In genomic region chr11:123213307-123213708, GRCh38 we compare ENCODE assay signal across 21 cellular contexts. TPM values are rescaled to one million over a fixed set of nuclear protein-coding genes. Genes with fewer than 3 reads are reported as not detected.
A peak's percentile ranks its signal among the peaks of the same experiment; 100 is the strongest.
DNase-seq lines count a peak whose midpoint lies in the region; ATAC-seq, FAIRE-seq and TF ChIP-seq lines count a peak whose summit lies in the region.
"Had no signal": no experiment of that assay in that cellular context is flagged by ENCODE, and none has a peak within 500 bp of the region (broad histone marks: within the 10 kb centered on the region; RNA-seq: fewer than 3 reads in every experiment).

No MANE protein-coding gene starts in this region.

- no peak overlapping the region for H3K18ac ChIP-seq in mesendoderm (ENCODE audit: low read length)

- no peaks in the 10 kb centered on the region for H3K79me1 ChIP-seq in mesendoderm (ENCODE audit: low read length)

- TF ChIP-seq POLR2A in body of pancreas (IDR thresholded peaks at IDR 0.05) = no peak

- no peaks in the 10 kb centered on the region for H3K9me3 ChIP-seq in body of pancreas
- no peaks in the 10 kb centered on the region for H3K9me3 ChIP-seq in small intestine (ENCODE audit: control insufficient read depth, low read depth)
- H3K9me3 ChIP-seq: BLaER1, HAP-1, MG63 had no signal

- H2BK120ac ChIP-seq in mesendoderm (ENCODE audit: low read depth, low read length) = no peak overlapping the region

- WGBS in body of pancreas, 2 donors = 28 to 36% methylated on average over 7 of the region's 7 CpGs
- WGBS in mesendoderm (ENCODE audit: extremely low coverage, insufficient coverage, low lambda C conversion rate) = no CpG with 5 or more reads among the region's 7 CpGs
- 17 to 52% (median 25%) methylated on average over 7 of the region's 7 CpGs for WGBS in small intestine, 3 donors

- intact Hi-C loops in body of pancreas (cut with DNase I) = no loop called here

- no peak overlapping the region for H3K56ac ChIP-seq in mesendoderm (ENCODE audit: low read length)

- no peak overlapping the region for H3K4ac ChIP-seq in mesendoderm (ENCODE audit: low read depth, low read length)

- H2BK15ac ChIP-seq in mesendoderm (replicated peaks; ENCODE audit: low read depth) = no peak overlapping the region

- no peak overlapping the region for H3K23ac ChIP-seq in mesendoderm (ENCODE audit: low read length)

- H3K4me2 ChIP-seq in mesendoderm (ENCODE audit: low read length) = no peak overlapping the region
- H3K4me2 ChIP-seq: BLaER1 had no signal

- no peak overlapping the region for H2BK5ac ChIP-seq in mesendoderm (ENCODE audit: low read length)

- peaks cover 0 to 8% of the 10 kb centered on the region in 2 donors for H3K27me3 ChIP-seq in body of pancreas
- no peaks in the 10 kb centered on the region for H3K27me3 ChIP-seq in mesendoderm (ENCODE audit: insufficient read depth, low read length, poor library complexity)
- H3K27me3 ChIP-seq in small intestine (ENCODE audit: control insufficient read depth in 2 of 2, insufficient read depth in 2 of 2, low read length in 2 of 2) = peaks cover 0 to 2% of the 10 kb centered on the region in 2 donors
- H3K27me3 ChIP-seq: BLaER1, MG63 had no signal

- no peaks in the 10 kb centered on the region for H3K79me2 ChIP-seq in mesendoderm (ENCODE audit: control insufficient read depth, insufficient read depth, low read length)

- DNase-seq in NCI-H2227 treated with DMSO at 0.1 percent for 48 hours (lab: John Stamatoyannopoulos, UW) (peak; percentile 8), NCI-H2227 (lab: John Stamatoyannopoulos, UW; ENCODE audit: unreplicated experiment) (no peak), body of pancreas (no peak), mesendoderm (no peak), small intestine (peak; percentile 93), NCI-H146 (lab: John Stamatoyannopoulos, UW) (no peak), SW 1271 (lab: John Stamatoyannopoulos, UW) (no peak)
- DNase-seq in stimulated activated CD4-positive, alpha-beta T cell treated with anti-CD3 and anti-CD28 coated beads, Interleukin-2, amount 100 ng/mL, for 48 hours = no peak
- DNase-seq: CD8-positive, alpha-beta T cell; DMS79; MG63; NCI-H1092 treated with DMSO at 0.1 percent for 48 hours; NCI-H1694 treated with DMSO at 0.1 percent for 48 hours; NCI-H748 treated with DMSO at 0.1 percent for 48 hours; OCI-M1 had no signal

- H3K36me3 ChIP-seq in body of pancreas (replicated peaks in 1 of 2; ENCODE audit: insufficient read depth in 1 of 2, low read depth in 2 of 2) (no peaks in the 10 kb centered on the region), mesendoderm (ENCODE audit: control insufficient read depth, insufficient read depth, low read length) (no peaks in the 10 kb centered on the region), small intestine (ENCODE audit: control insufficient read depth in 2 of 2, insufficient read depth in 2 of 2, low read length in 2 of 2) (no peaks in the 10 kb centered on the region)
- H3K36me3 ChIP-seq: BLaER1, HAP-1, MG63 had no signal

- H3K9ac ChIP-seq in mesendoderm (ENCODE audit: low read length) = no peak overlapping the region
- H3K9ac ChIP-seq: BLaER1 had no signal

- H3K4me1 ChIP-seq in body of pancreas = peaks cover 9% of the 10 kb centered on the region
- H3K4me1 ChIP-seq in mesendoderm (ENCODE audit: control insufficient read depth, low read depth, low read length) = peaks cover 7% of the 10 kb centered on the region
- no peaks in the 10 kb centered on the region for H3K4me1 ChIP-seq in small intestine (ENCODE audit: control insufficient read depth in 2 of 2, insufficient read depth in 1 of 2, low read depth in 1 of 2, low read length in 1 of 2)
- H3K4me1 ChIP-seq: BLaER1, HAP-1 had no signal

- ATAC-seq in body of pancreas = peak; percentile 77
- ATAC-seq: CD8-positive, alpha-beta T cell; HepG2 had no signal

- H3K4me3 ChIP-seq in body of pancreas (no peak overlapping the region), mesendoderm (ENCODE audit: low read length) (no peak overlapping the region), small intestine (ENCODE audit: low read depth in 1 of 2, low read length in 2 of 2) (peak overlapping the region in 1 of 2 donors; percentile 21)
- H3K4me3 ChIP-seq: BLaER1, HAP-1, MG63 had no signal

- peak; percentile 53 for FAIRE-seq in small intestine (lab: Jason Lieb, UNC)
- FAIRE-seq: D721Med, HepG2 had no signal

- no peak overlapping the region for H4K5ac ChIP-seq in mesendoderm (ENCODE audit: low read length)

- no peak overlapping the region for H2AK5ac ChIP-seq in mesendoderm (ENCODE audit: low read length)

- H3K27ac ChIP-seq in body of pancreas (peak overlapping the region in 2 of 4 donors; percentile 41 to 62), mesendoderm (ENCODE audit: low read depth, low read length) (no peak overlapping the region), small intestine (ENCODE audit: low read depth in 1 of 2, low read length in 1 of 2) (no peak overlapping the region)
- H3K27ac ChIP-seq: 22Rv1, BLaER1, RWPE1 had no signal

- no peak for TF ChIP-seq CTCF in body of pancreas (IDR thresholded peaks at IDR 0.05)

- peak overlapping the region; percentile 39 for H4K8ac ChIP-seq in mesendoderm (ENCODE audit: low read depth, low read length)

RNA-seq across cellular contexts. Expression of gene CLMP, which starts 18.3 kb away (rescaled TPM):
- total RNA-seq in body of pancreas = 10 to 100 TPM; 10.1 to 22.1 TPM
- 35.1 TPM for polyA plus RNA-seq in mesendoderm (2013, experiment 1 of 2)
- polyA plus RNA-seq in mesendoderm (2013, experiment 2 of 2) = 38.9 TPM
- 10 to 100 TPM in 1 of 3 donors, 1 to 10 TPM in 1, under 1 TPM in 1; 0.22 to 12.2 (median 3.5) TPM for polyA plus RNA-seq in small intestine
- total RNA-seq: HepG2 had no signal
- polyA plus RNA-seq: HepG2 had no signal

Comparison
In these comparisons a context has a peak if more than half of its experiments do, and no peak if none do; other contexts are left out.
1. DNase-seq: peak in NCI-H2227 treated with DMSO at 0.1 percent for 48 hours (single experiment) and small intestine (single experiment); none in NCI-H2227 (single experiment), body of pancreas (0 of 4), mesendoderm (single experiment), stimulated activated CD4-positive, alpha-beta T cell treated with anti-CD3 and anti-CD28 coated beads, Interleukin-2, amount 100 ng/mL, for 48 hours (0 of 2), NCI-H146 (single experiment) and SW 1271 (0 of 2).